In the genomic region with DNA sequence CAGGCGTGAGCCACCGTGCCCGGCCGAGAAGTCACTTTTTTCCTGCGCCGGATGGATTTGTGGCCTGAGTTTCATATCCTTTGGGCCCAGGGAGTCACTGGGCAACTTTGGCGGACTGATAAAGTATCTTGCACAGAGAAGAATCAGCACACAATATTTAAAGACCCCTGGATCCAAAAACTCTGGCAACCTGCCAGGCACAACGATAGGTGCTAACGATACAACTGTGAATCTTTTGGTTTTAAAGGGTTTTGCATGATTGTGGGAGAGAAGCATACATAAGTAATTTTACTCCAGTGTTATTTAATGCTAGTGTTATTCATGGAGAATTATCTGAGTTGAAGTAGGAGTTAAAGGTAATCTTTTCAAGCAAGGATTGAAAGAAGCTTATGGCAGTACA, we compare ENCODE assay signal across 23 cellular contexts.
"Had no signal": no experiment of that assay in that cellular context is flagged by ENCODE, and none has a peak within 500 bp of the region (broad histone marks: within the 10 kb centered on the region; RNA-seq: fewer than 3 reads in every experiment).

No MANE protein-coding gene starts in this region.

- H3K4me3 Mint-ChIP-seq: T-cell; T-helper 1 cell treated with Interleukin-12 subunit alpha and Interleukin-12 subunit beta and Interleukin-4 antibody, amounts not matched to agents 30 μg/mL and 1 μg/mL, for 36 hours had no signal

- H3K4me1 Mint-ChIP-seq: T-cell had no signal

- DNase-seq: IMR-90; Kasumi-1; MV-4-11; NCI-H1048; NCI-H1105; NCI-H1417; NCI-H1436 treated with DMSO at 0.1 percent for 48 hours; NCI-H1694; NCI-H187 treated with DMSO at 0.1 percent for 48 hours; NCI-H2029 treated with DMSO at 0.1 percent for 48 hours; NCI-H226; NCI-H510A; NCI-H524 treated with DMSO at 0.1 percent for 48 hours; NCI-H69; NK-92 treated with Interleukin-12 subunit alpha and Interleukin-12 subunit beta, amount 100 ng/mL, for 24 hours; PC-3; SK-N-SH; SW 1271; T-cell had no signal

- ATAC-seq: Panc1, PC-3, T-cell had no signal

- H3K27ac ChIP-seq: KMS-11, RWPE1 had no signal

- H3K9me2 ChIP-seq: SK-N-SH had no signal

- H3K27ac Mint-ChIP-seq: T-cell; T-helper 1 cell treated with Interleukin-12 subunit alpha and Interleukin-12 subunit beta and Interleukin-4 antibody, amounts not matched to agents 30 μg/mL and 1 μg/mL, for 36 hours had no signal

- H3K27me3 Mint-ChIP-seq: T-cell had no signal

- H3K9me3 ChIP-seq: SK-N-SH had no signal

- H3K36me3 Mint-ChIP-seq: T-cell had no signal

- H3K4me2 ChIP-seq: KMS-11, SK-N-SH had no signal
